ENCODE assay signal across 16 cellular contexts in the genomic region with DNA sequence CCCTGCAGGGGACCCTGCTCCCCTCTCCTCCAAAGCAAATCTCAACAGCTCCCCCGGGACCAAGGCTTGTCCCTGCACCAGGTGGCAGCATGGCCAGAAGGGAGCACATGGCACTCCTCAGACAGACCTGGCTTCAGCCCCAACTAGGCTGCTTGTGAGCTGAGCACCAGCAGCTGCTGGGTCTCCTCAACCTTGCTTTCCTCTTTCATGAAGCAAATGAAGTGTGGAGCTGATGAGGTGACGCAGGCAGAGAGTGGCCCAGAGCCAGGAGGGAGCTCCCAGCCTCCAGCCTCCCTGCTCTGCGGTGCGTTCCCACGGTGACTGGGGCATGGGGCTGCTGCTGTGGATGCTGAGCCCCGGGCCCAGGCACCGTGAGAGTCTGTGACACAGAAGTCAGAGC. TPM values are rescaled to one million over a fixed set of nuclear protein-coding genes. Genes with fewer than 3 reads are reported as not detected.
A peak's percentile ranks its signal among the peaks of the same experiment; 100 is the strongest.
DNase-seq lines count a peak whose midpoint lies in the region; ATAC-seq, FAIRE-seq and TF ChIP-seq lines count a peak whose summit lies in the region.
"Had no signal": no experiment of that assay in that cellular context is flagged by ENCODE, and none has a peak within 500 bp of the region (broad histone marks: within the 10 kb centered on the region; RNA-seq: fewer than 3 reads in every experiment).

No MANE protein-coding gene starts in this region.

- no peak for TF ChIP-seq CTCF in activated B cell treated with CpG ODN at 0.5 μM for 24 hours (IDR thresholded peaks at IDR 0.05)
- no peak for TF ChIP-seq CTCF in lung (IDR thresholded peaks at IDR 0.05; ENCODE audit: control extremely low read depth, extremely low read depth)

- intact Hi-C loops in activated B cell treated with CpG ODN at 0.5 μM for 24 hours (cut with micrococcal nuclease): no loop called here

- no peak overlapping the region for H3K4me3 ChIP-seq in lung

- no peak for TF ChIP-seq POLR2A in GM12891 (IDR thresholded peaks at IDR 0.05; ENCODE audit: low read depth, low read length)

- H3K4me1 Mint-ChIP-seq in activated B cell treated with CpG ODN at 0.5 μM for 24 hours: peaks cover 11% of the 10 kb centered on the region
- H3K4me1 Mint-ChIP-seq: activated naive CD4-positive, alpha-beta T cell treated with anti-CD3 and anti-CD28 coated beads, Interleukin-2, amount 50 U/mL, for 24 hours; CD4-positive, CD25-positive, alpha-beta regulatory T cell; central memory CD8-positive, alpha-beta T cell had no signal

- H3K9me3 Mint-ChIP-seq in activated B cell treated with CpG ODN at 0.5 μM for 24 hours: no peaks in the 10 kb centered on the region
- H3K9me3 Mint-ChIP-seq: activated naive CD4-positive, alpha-beta T cell treated with anti-CD3 and anti-CD28 coated beads, Interleukin-2, amount 50 U/mL, for 24 hours; central memory CD8-positive, alpha-beta T cell; natural killer cell treated with Interleukin-12 subunit alpha and Interleukin-12 subunit beta and Interleukin-15 and Interleukin-18, amount 100 ng/mL, for 72 hours had no signal

- WGBS in lung, 2 donors: 78 to 85% methylated on average over 7 of the region's 7 CpGs

- no peaks in the 10 kb centered on the region for H3K9me3 ChIP-seq in lung (ENCODE audit: control insufficient read depth in 2 of 2, insufficient read depth in 1 of 2, low read length in 1 of 2)

- H3K27me3 Mint-ChIP-seq in activated B cell treated with CpG ODN at 0.5 μM for 24 hours: peaks cover 5% of the 10 kb centered on the region
- H3K27me3 Mint-ChIP-seq: activated naive CD4-positive, alpha-beta T cell treated with anti-CD3 and anti-CD28 coated beads, Interleukin-2, amount 50 U/mL, for 24 hours; CD4-positive, CD25-positive, alpha-beta regulatory T cell; central memory CD8-positive, alpha-beta T cell; natural killer cell treated with Interleukin-12 subunit alpha and Interleukin-12 subunit beta and Interleukin-15 and Interleukin-18, amount 100 ng/mL, for 72 hours had no signal

- ATAC-seq in activated B cell treated with CpG ODN at 0.5 μM for 24 hours (ENCODE audit: low read depth) (peak; percentile 10), lung (ENCODE audit: insufficient read depth, low FRiP score) (peak; percentile 23), GM18868 (IDR thresholded peaks at IDR 0.05; ENCODE audit: unreplicated experiment) (no peak)
- ATAC-seq: left lobe of liver; stimulated activated naive CD8-positive, alpha-beta T cell treated with anti-CD3 and anti-CD28 coated beads, Interleukin-15, Interleukin-2, amounts not matched to agents 100 U/mL and 50 U/mL, for 24 hours had no signal

- POLR2A ChIA-PET in activated B cell treated with CpG ODN at 0.5 μM for 24 hours (lab: Charles Lee): no interaction called here

- H3K27me3 ChIP-seq in lung (ENCODE audit: control insufficient read depth, insufficient read depth): no peaks in the 10 kb centered on the region

- CTCF ChIA-PET in activated B cell treated with CpG ODN at 0.5 μM for 24 hours (lab: Charles Lee): no interaction called here

- no peak overlapping the region for H3K27ac ChIP-seq in lung (ENCODE audit: low read depth in 1 of 2, low read length in 1 of 2)

- no peaks in the 10 kb centered on the region for H3K36me3 Mint-ChIP-seq in activated B cell treated with CpG ODN at 0.5 μM for 24 hours (ENCODE audit: low read depth)
- H3K36me3 Mint-ChIP-seq: activated naive CD4-positive, alpha-beta T cell treated with anti-CD3 and anti-CD28 coated beads, Interleukin-2, amount 50 U/mL, for 24 hours; CD4-positive, CD25-positive, alpha-beta regulatory T cell; natural killer cell treated with Interleukin-12 subunit alpha and Interleukin-12 subunit beta and Interleukin-15 and Interleukin-18, amount 100 ng/mL, for 72 hours had no signal

- peak; percentile 91 for DNase-seq in DMS 273 (lab: John Stamatoyannopoulos, UW; ENCODE audit: unreplicated experiment)
- DNase-seq in NCI-H1105 (lab: John Stamatoyannopoulos, UW): peak; percentile 32
- DNase-seq in activated B cell treated with CpG ODN at 0.5 μM for 24 hours: no peak
- no peak for DNase-seq in lung (ENCODE audit: low spot score)
- no peak for DNase-seq in DMS53 treated with DMSO at 0.1 percent for 48 hours (lab: John Stamatoyannopoulos, UW; ENCODE audit: unreplicated experiment)
- DNase-seq in GM12891 (ENCODE audit: insufficient read length, low spot score): no peak
- no peak for DNase-seq in activated CD4-positive, alpha-beta T cell treated with anti-CD3 and anti-CD28 coated beads for 48 hours
- DNase-seq: activated CD4-positive, CD25-positive, alpha-beta regulatory T cell; activated CD8-positive, alpha-beta memory T cell treated with anti-CD3 and anti-CD28 coated beads, Interleukin-2, amount 50 U/mL, for 48 hours; CD4-positive, CD25-positive, alpha-beta regulatory T cell; stimulated activated naive CD8-positive, alpha-beta T cell treated with anti-CD3 and anti-CD28 coated beads, Interleukin-15, Interleukin-2, amounts not matched to agents 100 U/mL and 50 U/mL, for 24 hours had no signal

- FAIRE-seq in GM12891 (lab: Jason Lieb, UNC): no peak

- H3K4me3 Mint-ChIP-seq in activated B cell treated with CpG ODN at 0.5 μM for 24 hours: no peak overlapping the region
- H3K4me3 Mint-ChIP-seq: activated naive CD4-positive, alpha-beta T cell treated with anti-CD3 and anti-CD28 coated beads, Interleukin-2, amount 50 U/mL, for 24 hours; CD4-positive, CD25-positive, alpha-beta regulatory T cell; central memory CD8-positive, alpha-beta T cell; natural killer cell treated with Interleukin-12 subunit alpha and Interleukin-12 subunit beta and Interleukin-15 and Interleukin-18, amount 100 ng/mL, for 72 hours had no signal

- peaks cover 0 to 1% of the 10 kb centered on the region in 2 donors for H3K4me1 ChIP-seq in lung (ENCODE audit: control insufficient read depth in 2 of 2, insufficient read depth in 2 of 2, low read length in 2 of 2)

- no peaks in the 10 kb centered on the region for H3K36me3 ChIP-seq in lung (ENCODE audit: control insufficient read depth in 2 of 2, insufficient read depth in 2 of 2, low read length in 2 of 2)

- H3K27ac Mint-ChIP-seq in activated B cell treated with CpG ODN at 0.5 μM for 24 hours: no peak overlapping the region
- H3K27ac Mint-ChIP-seq: activated naive CD4-positive, alpha-beta T cell treated with anti-CD3 and anti-CD28 coated beads, Interleukin-2, amount 50 U/mL, for 24 hours; CD4-positive, CD25-positive, alpha-beta regulatory T cell; natural killer cell treated with Interleukin-12 subunit alpha and Interleukin-12 subunit beta and Interleukin-15 and Interleukin-18, amount 100 ng/mL, for 72 hours had no signal

TF ChIP-seq in GM12891, 5 proteins besides CTCF, POLR2A, EP300 and RAD21:
- TF ChIP-seq POLR2AphosphoS5 (IDR thresholded peaks at IDR 0.05; ENCODE audit: low read depth, low read length): no peak
- no peak for TF ChIP-seq PAX5 (IDR thresholded peaks at IDR 0.05; ENCODE audit: insufficient read depth, low read length, severe bottlenecking)
- TF ChIP-seq SPI1 (IDR thresholded peaks at IDR 0.05; ENCODE audit: low read depth, low read length): no peak
- no peak for TF ChIP-seq TAF1 (IDR thresholded peaks at IDR 0.05; ENCODE audit: low read depth, low read length)
- no peak for TF ChIP-seq POU2F2 (IDR thresholded peaks at IDR 0.05; ENCODE audit: low read depth, low read length)

RNA-seq across cellular contexts. Expression of gene MEGF6, which starts 34.0 kb away (rescaled TPM):
- total RNA-seq in activated B cell treated with CpG ODN at 0.5 μM for 24 hours: 8.5 and 10.9 TPM in 2 replicates
- total RNA-seq in lung: 10 to 100 TPM; 44.1 to 54.2 TPM
- 10 to 100 TPM; 17.7 to 52.4 TPM for polyA plus RNA-seq in lung
- 0.40 TPM for polyA plus RNA-seq in GM12891 (2012; ENCODE audit: low read depth, missing spikeins)

RNA-seq across cellular contexts. Expression of gene TPRG1L, which starts 47.5 kb away (rescaled TPM):
- total RNA-seq in activated B cell treated with CpG ODN at 0.5 μM for 24 hours (26.5 and 27.0 TPM in 2 replicates), lung (10 to 100 TPM; 30.7 to 46.6 TPM)
- polyA plus RNA-seq in lung: 10 to 100 TPM; 24.1 to 35.1 TPM
- polyA plus RNA-seq in GM12891 (2012; ENCODE audit: low read depth, missing spikeins): 10.6 TPM

Comparison
In these comparisons a context has a peak if more than half of its experiments do, and no peak if none do; other contexts are left out.
1. DNase-seq: peak in DMS 273 (single experiment) and NCI-H1105 (single experiment); none in activated B cell treated with CpG ODN at 0.5 μM for 24 hours (single experiment), lung (single experiment), DMS53 treated with DMSO at 0.1 percent for 48 hours (single experiment), GM12891 (single experiment) and activated CD4-positive, alpha-beta T cell treated with anti-CD3 and anti-CD28 coated beads for 48 hours (single experiment).